ENCODE assay signal across 1 cellular context in genomic region chr7:100478966-100479660, GRCh38.
TF ChIP-seq lines count a peak whose summit lies in the region.

TSC22D4 (minus strand) TSS chr7:100479214; CDS start chr7:100478038, 1,176 bp downstream.

TF ChIP-seq in GM12878, 131 proteins besides CTCF, POLR2A, EP300 and RAD21 (continued from another document and continues in another):
- no peak for TF ChIP-seq IRF3 (IDR thresholded peaks at IDR 0.05)
- TF ChIP-seq SMAD5 (IDR thresholded peaks at IDR 0.05; ENCODE audit: low read depth): no peak
- TF ChIP-seq NR2F1 (conservative IDR thresholded peaks at IDR 0.05): 0 out of 2 replicates have a peak, but pooled peaks have one; percentile 19
- peak; percentile 82 for TF ChIP-seq SIN3A (IDR thresholded peaks at IDR 0.05; ENCODE audit: low read depth, low read length)
- 0 out of 2 replicates have a peak, but pooled peaks have one; percentile 28 for TF ChIP-seq RB1 (IDR thresholded peaks at IDR 0.05; ENCODE audit: borderline replicate concordance)
- no peak for TF ChIP-seq KAT2A (conservative IDR thresholded peaks at IDR 0.05; ENCODE audit: control insufficient read depth, low read depth, low read length)
- TF ChIP-seq, protein P1, sequence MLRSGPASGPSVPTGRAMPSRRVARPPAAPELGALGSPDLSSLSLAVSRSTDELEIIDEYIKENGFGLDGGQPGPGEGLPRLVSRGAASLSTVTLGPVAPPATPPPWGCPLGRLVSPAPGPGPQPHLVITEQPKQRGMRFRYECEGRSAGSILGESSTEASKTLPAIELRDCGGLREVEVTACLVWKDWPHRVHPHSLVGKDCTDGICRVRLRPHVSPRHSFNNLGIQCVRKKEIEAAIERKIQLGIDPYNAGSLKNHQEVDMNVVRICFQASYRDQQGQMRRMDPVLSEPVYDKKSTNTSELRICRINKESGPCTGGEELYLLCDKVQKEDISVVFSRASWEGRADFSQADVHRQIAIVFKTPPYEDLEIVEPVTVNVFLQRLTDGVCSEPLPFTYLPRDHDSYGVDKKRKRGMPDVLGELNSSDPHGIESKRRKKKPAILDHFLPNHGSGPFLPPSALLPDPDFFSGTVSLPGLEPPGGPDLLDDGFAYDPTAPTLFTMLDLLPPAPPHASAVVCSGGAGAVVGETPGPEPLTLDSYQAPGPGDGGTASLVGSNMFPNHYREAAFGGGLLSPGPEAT (IDR thresholded peaks at IDR 0.05; ENCODE audit: low read depth): peak; percentile 91
- TF ChIP-seq, protein P2, sequence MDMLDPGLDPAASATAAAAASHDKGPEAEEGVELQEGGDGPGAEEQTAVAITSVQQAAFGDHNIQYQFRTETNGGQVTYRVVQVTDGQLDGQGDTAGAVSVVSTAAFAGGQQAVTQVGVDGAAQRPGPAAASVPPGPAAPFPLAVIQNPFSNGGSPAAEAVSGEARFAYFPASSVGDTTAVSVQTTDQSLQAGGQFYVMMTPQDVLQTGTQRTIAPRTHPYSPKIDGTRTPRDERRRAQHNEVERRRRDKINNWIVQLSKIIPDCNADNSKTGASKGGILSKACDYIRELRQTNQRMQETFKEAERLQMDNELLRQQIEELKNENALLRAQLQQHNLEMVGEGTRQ (IDR thresholded peaks at IDR 0.05; ENCODE audit: borderline replicate concordance, low read depth, low read length): no peak; the same call in 1 of the 2 replicates
- peak; percentile 60; the same call in 1 of the 2 replicates for TF ChIP-seq TCF12 (IDR thresholded peaks at IDR 0.05; ENCODE audit: low read depth, low read length)
- TF ChIP-seq ZNF207 (IDR thresholded peaks at IDR 0.05; ENCODE audit: borderline replicate concordance): no peak
- no peak for TF ChIP-seq SUZ12 (IDR thresholded peaks at IDR 0.05; ENCODE audit: unreplicated experiment)
- peak; percentile 41; the same call in 1 of the 2 replicates for TF ChIP-seq MXI1 (IDR thresholded peaks at IDR 0.05; ENCODE audit: low read depth, low read length)
- no peak for TF ChIP-seq NR2C1 (IDR thresholded peaks at IDR 0.05)
- TF ChIP-seq STAT3 (IDR thresholded peaks at IDR 0.05; ENCODE audit: low read depth, low read length): no peak
- TF ChIP-seq YY1 (IDR thresholded peaks at IDR 0.05; ENCODE audit: low read depth, low read length): peak; percentile 42; the same call in 1 of the 2 replicates
- TF ChIP-seq ASH2L (IDR thresholded peaks at IDR 0.05; ENCODE audit: borderline replicate concordance, low read depth): no peak
- no peak for TF ChIP-seq ESRRA (IDR thresholded peaks at IDR 0.05; ENCODE audit: low read length)
- TF ChIP-seq ZBED1 (IDR thresholded peaks at IDR 0.05; ENCODE audit: borderline replicate concordance): no peak
- TF ChIP-seq NFXL1 (IDR thresholded peaks at IDR 0.05; ENCODE audit: borderline replicate concordance): peak; percentile 100
- TF ChIP-seq, protein P3, sequence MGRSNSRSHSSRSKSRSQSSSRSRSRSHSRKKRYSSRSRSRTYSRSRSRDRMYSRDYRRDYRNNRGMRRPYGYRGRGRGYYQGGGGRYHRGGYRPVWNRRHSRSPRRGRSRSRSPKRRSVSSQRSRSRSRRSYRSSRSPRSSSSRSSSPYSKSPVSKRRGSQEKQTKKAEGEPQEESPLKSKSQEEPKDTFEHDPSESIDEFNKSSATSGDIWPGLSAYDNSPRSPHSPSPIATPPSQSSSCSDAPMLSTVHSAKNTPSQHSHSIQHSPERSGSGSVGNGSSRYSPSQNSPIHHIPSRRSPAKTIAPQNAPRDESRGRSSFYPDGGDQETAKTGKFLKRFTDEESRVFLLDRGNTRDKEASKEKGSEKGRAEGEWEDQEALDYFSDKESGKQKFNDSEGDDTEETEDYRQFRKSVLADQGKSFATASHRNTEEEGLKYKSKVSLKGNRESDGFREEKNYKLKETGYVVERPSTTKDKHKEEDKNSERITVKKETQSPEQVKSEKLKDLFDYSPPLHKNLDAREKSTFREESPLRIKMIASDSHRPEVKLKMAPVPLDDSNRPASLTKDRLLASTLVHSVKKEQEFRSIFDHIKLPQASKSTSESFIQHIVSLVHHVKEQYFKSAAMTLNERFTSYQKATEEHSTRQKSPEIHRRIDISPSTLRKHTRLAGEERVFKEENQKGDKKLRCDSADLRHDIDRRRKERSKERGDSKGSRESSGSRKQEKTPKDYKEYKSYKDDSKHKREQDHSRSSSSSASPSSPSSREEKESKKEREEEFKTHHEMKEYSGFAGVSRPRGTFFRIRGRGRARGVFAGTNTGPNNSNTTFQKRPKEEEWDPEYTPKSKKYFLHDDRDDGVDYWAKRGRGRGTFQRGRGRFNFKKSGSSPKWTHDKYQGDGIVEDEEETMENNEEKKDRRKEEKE (IDR thresholded peaks at IDR 0.05): no peak
- TF ChIP-seq RBBP5 (conservative IDR thresholded peaks at IDR 0.05): no peak
- peak; percentile 61; the same call in 1 of the 2 replicates for TF ChIP-seq CBFB (IDR thresholded peaks at IDR 0.05; ENCODE audit: low read depth)
- no peak for TF ChIP-seq YBX1 (IDR thresholded peaks at IDR 0.05)
- TF ChIP-seq BRCA1 (IDR thresholded peaks at IDR 0.05; ENCODE audit: low read depth, low read length): no peak
- no peak for TF ChIP-seq ZBTB11 (CRISPR knock-in tag; IDR thresholded peaks at IDR 0.05)
- TF ChIP-seq, protein P4, sequence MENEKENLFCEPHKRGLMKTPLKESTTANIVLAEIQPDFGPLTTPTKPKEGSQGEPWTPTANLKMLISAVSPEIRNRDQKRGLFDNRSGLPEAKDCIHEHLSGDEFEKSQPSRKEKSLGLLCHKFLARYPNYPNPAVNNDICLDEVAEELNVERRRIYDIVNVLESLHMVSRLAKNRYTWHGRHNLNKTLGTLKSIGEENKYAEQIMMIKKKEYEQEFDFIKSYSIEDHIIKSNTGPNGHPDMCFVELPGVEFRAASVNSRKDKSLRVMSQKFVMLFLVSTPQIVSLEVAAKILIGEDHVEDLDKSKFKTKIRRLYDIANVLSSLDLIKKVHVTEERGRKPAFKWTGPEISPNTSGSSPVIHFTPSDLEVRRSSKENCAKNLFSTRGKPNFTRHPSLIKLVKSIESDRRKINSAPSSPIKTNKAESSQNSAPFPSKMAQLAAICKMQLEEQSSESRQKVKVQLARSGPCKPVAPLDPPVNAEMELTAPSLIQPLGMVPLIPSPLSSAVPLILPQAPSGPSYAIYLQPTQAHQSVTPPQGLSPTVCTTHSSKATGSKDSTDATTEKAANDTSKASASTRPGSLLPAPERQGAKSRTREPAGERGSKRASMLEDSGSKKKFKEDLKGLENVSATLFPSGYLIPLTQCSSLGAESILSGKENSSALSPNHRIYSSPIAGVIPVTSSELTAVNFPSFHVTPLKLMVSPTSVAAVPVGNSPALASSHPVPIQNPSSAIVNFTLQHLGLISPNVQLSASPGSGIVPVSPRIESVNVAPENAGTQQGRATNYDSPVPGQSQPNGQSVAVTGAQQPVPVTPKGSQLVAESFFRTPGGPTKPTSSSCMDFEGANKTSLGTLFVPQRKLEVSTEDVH (IDR thresholded peaks at IDR 0.05; ENCODE audit: low read depth, partially characterized antibody): no peak
- TF ChIP-seq BCL11A (IDR thresholded peaks at IDR 0.05; ENCODE audit: low read depth, low read length): no peak
- no peak for TF ChIP-seq BMI1 (IDR thresholded peaks at IDR 0.05; ENCODE audit: borderline replicate concordance)
- TF ChIP-seq NRF1 (conservative IDR thresholded peaks at IDR 0.05; ENCODE audit: low read depth, low read length): 0 out of 2 replicates have a peak, but pooled peaks have one; percentile 3
- no peak for TF ChIP-seq SMC3 (IDR thresholded peaks at IDR 0.05; ENCODE audit: borderline replicate concordance, low read length)
- no peak for TF ChIP-seq ZNF217 (IDR thresholded peaks at IDR 0.05)
- no peak for TF ChIP-seq ZNF622 (IDR thresholded peaks at IDR 0.05)
- peak; percentile 39 for TF ChIP-seq KLF5 (IDR thresholded peaks at IDR 0.05; ENCODE audit: partially characterized antibody)
- TF ChIP-seq HDAC6 (IDR thresholded peaks at IDR 0.05; ENCODE audit: unreplicated experiment): no peak
- no peak for TF ChIP-seq ZSCAN29 (IDR thresholded peaks at IDR 0.05)
- peak; percentile 37 for TF ChIP-seq USF1 (IDR thresholded peaks at IDR 0.05; ENCODE audit: borderline replicate concordance, extremely low read length, insufficient read depth, low read depth, low read length)
- peak; percentile 86; the same call in 1 of the 2 replicates for TF ChIP-seq POLR2AphosphoS2 (IDR thresholded peaks at IDR 0.05; ENCODE audit: low read depth, low read length)
- TF ChIP-seq, protein P5, sequence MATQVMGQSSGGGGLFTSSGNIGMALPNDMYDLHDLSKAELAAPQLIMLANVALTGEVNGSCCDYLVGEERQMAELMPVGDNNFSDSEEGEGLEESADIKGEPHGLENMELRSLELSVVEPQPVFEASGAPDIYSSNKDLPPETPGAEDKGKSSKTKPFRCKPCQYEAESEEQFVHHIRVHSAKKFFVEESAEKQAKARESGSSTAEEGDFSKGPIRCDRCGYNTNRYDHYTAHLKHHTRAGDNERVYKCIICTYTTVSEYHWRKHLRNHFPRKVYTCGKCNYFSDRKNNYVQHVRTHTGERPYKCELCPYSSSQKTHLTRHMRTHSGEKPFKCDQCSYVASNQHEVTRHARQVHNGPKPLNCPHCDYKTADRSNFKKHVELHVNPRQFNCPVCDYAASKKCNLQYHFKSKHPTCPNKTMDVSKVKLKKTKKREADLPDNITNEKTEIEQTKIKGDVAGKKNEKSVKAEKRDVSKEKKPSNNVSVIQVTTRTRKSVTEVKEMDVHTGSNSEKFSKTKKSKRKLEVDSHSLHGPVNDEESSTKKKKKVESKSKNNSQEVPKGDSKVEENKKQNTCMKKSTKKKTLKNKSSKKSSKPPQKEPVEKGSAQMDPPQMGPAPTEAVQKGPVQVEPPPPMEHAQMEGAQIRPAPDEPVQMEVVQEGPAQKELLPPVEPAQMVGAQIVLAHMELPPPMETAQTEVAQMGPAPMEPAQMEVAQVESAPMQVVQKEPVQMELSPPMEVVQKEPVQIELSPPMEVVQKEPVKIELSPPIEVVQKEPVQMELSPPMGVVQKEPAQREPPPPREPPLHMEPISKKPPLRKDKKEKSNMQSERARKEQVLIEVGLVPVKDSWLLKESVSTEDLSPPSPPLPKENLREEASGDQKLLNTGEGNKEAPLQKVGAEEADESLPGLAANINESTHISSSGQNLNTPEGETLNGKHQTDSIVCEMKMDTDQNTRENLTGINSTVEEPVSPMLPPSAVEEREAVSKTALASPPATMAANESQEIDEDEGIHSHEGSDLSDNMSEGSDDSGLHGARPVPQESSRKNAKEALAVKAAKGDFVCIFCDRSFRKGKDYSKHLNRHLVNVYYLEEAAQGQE (IDR thresholded peaks at IDR 0.05; ENCODE audit: low read depth, low read length): no peak
- no peak for TF ChIP-seq ZNF687 (IDR thresholded peaks at IDR 0.05)
- TF ChIP-seq WRNIP1 (IDR thresholded peaks at IDR 0.05; ENCODE audit: borderline replicate concordance, low read depth, low read length): no peak
